In genomic region chr22:35634981-35635540, GRCh38 we compare ENCODE assay signal across 22 cellular contexts. TPM values are rescaled to one million over a fixed set of nuclear protein-coding genes. Genes with fewer than 3 reads are reported as not detected.
DNase-seq lines count a peak whose midpoint lies in the region; ATAC-seq and TF ChIP-seq lines count a peak whose summit lies in the region.
"Had no signal": no experiment of that assay in that cellular context is flagged by ENCODE, and none has a peak within 500 bp of the region (broad histone marks: within the 10 kb centered on the region; RNA-seq: fewer than 3 reads in every experiment).

No MANE protein-coding gene starts in this region.

- H3K27ac ChIP-seq in Karpas-422 (ENCODE audit: low read length) (no peak overlapping the region), esophagus squamous epithelium (no peak overlapping the region)
- H3K27ac ChIP-seq: coronary artery, pancreas had no signal

- no peaks in the 10 kb centered on the region for H3K79me2 ChIP-seq in Karpas-422 (ENCODE audit: low read length)

- intact Hi-C loops in sciatic nerve (cut with DNase I) (no loop called here), esophagus squamous epithelium (cut with DNase I) (no loop called here)

- no peak overlapping the region for H3K4me3 Mint-ChIP-seq in activated naive CD4-positive, alpha-beta T cell treated with anti-CD3 and anti-CD28 coated beads, Interleukin-2, amount 50 U/mL, for 24 hours
- H3K4me3 Mint-ChIP-seq in activated T-cell treated with anti-CD3 and anti-CD28 coated beads, Interleukin-2, amount 50 U/mL, for 24 hours = no peak overlapping the region
- H3K4me3 Mint-ChIP-seq: activated naive CD4-positive, alpha-beta T cell treated with anti-CD3 and anti-CD28 coated beads, Interleukin-2, amount 10 ng/mL, durations not matched to agents 7 days and 5 days; CD4-positive, alpha-beta T cell; naive thymus-derived CD4-positive, alpha-beta T cell had no signal

- H3K9me3 ChIP-seq in Karpas-422 (ENCODE audit: low read length) = no peaks in the 10 kb centered on the region
- H3K9me3 ChIP-seq in esophagus squamous epithelium = no peaks in the 10 kb centered on the region
- H3K9me3 ChIP-seq: pancreas had no signal

- H4K20me1 ChIP-seq in Karpas-422 (ENCODE audit: insufficient read depth, low read depth, low read length) = no peaks in the 10 kb centered on the region

- peak overlapping the region; percentile 71 for H3K27ac Mint-ChIP-seq in activated naive CD4-positive, alpha-beta T cell treated with anti-CD3 and anti-CD28 coated beads, Interleukin-2, amount 50 U/mL, for 24 hours
- no peak overlapping the region for H3K27ac Mint-ChIP-seq in activated T-cell treated with anti-CD3 and anti-CD28 coated beads, Interleukin-2, amount 50 U/mL, for 24 hours
- H3K27ac Mint-ChIP-seq: activated naive CD4-positive, alpha-beta T cell treated with anti-CD3 and anti-CD28 coated beads, Interleukin-2, amount 10 ng/mL, durations not matched to agents 7 days and 5 days; CD4-positive, alpha-beta T cell had no signal

- H3K4me2 ChIP-seq in Karpas-422 (ENCODE audit: low read depth, low read length, poor library complexity, severe bottlenecking) = no peak overlapping the region

- H2AFZ ChIP-seq in Karpas-422 (ENCODE audit: low read length) = no peak overlapping the region

- H3K4me1 ChIP-seq in Karpas-422 (ENCODE audit: low read length) (peaks cover 7% of the 10 kb centered on the region), esophagus squamous epithelium (peaks cover 11 to 31% (median 16%) of the 10 kb centered on the region in 3 donors)
- H3K4me1 ChIP-seq: pancreas had no signal

- ATAC-seq in sciatic nerve = no peak
- ATAC-seq: naive thymus-derived CD4-positive, alpha-beta T cell; pancreas had no signal

- no peaks in the 10 kb centered on the region for H3K27me3 Mint-ChIP-seq in activated naive CD4-positive, alpha-beta T cell treated with anti-CD3 and anti-CD28 coated beads, Interleukin-2, amount 50 U/mL, for 24 hours
- no peaks in the 10 kb centered on the region for H3K27me3 Mint-ChIP-seq in activated T-cell treated with anti-CD3 and anti-CD28 coated beads, Interleukin-2, amount 50 U/mL, for 24 hours
- H3K27me3 Mint-ChIP-seq: CD4-positive, alpha-beta T cell had no signal

- no peak for DNase-seq in activated naive CD4-positive, alpha-beta T cell (lab: John Stamatoyannopoulos, UW)
- DNase-seq in Karpas-422 (peak; percentile 54), SK-N-DZ (ENCODE audit: low spot score) (peak; percentile 46), sciatic nerve (ENCODE audit: low spot score) (peak; percentile 0), AG20443 (ENCODE audit: low spot score) (no peak), esophagus squamous epithelium (lab: John Stamatoyannopoulos, UW) (no peak)
- no peak for DNase-seq in activated T-cell treated with anti-CD3 and anti-CD28 coated beads, Interleukin-2, amount 50 U/mL, for 24 hours
- DNase-seq: activated CD4-positive, alpha-beta T cell treated with anti-CD3 and anti-CD28 coated beads for 1 hour; activated naive CD4-positive, alpha-beta T cell treated with anti-CD3 and anti-CD28 coated beads, Interleukin-2, amount 10 ng/mL, durations not matched to agents 7 days and 5 days; CD4-positive, alpha-beta T cell; EL; kidney glomerular epithelial cell; mesenchymal stem cell; naive thymus-derived CD4-positive, alpha-beta T cell; NCI-H1417; NCI-H226; SIG-M5; stimulated activated CD4-positive, alpha-beta T cell treated with anti-CD3 and anti-CD28 coated beads, Interleukin-2, amount 100 ng/mL, for 48 hours had no signal

- peaks cover 20% of the 10 kb centered on the region for H3K4me1 Mint-ChIP-seq in activated naive CD4-positive, alpha-beta T cell treated with anti-CD3 and anti-CD28 coated beads, Interleukin-2, amount 50 U/mL, for 24 hours
- H3K4me1 Mint-ChIP-seq in activated T-cell treated with anti-CD3 and anti-CD28 coated beads, Interleukin-2, amount 50 U/mL, for 24 hours (ENCODE audit: low read depth) = peaks cover 19% of the 10 kb centered on the region

- no peak for TF ChIP-seq CTCF in esophagus squamous epithelium (IDR thresholded peaks at IDR 0.05)

- no peaks in the 10 kb centered on the region for H3K36me3 Mint-ChIP-seq in activated naive CD4-positive, alpha-beta T cell treated with anti-CD3 and anti-CD28 coated beads, Interleukin-2, amount 50 U/mL, for 24 hours
- no peaks in the 10 kb centered on the region for H3K36me3 Mint-ChIP-seq in activated T-cell treated with anti-CD3 and anti-CD28 coated beads, Interleukin-2, amount 50 U/mL, for 24 hours (ENCODE audit: low read depth)
- H3K36me3 Mint-ChIP-seq: activated naive CD4-positive, alpha-beta T cell treated with anti-CD3 and anti-CD28 coated beads, Interleukin-2, amount 10 ng/mL, durations not matched to agents 7 days and 5 days; naive thymus-derived CD4-positive, alpha-beta T cell had no signal

- TF ChIP-seq POLR2A in esophagus squamous epithelium (IDR thresholded peaks at IDR 0.05) = no peak

- no peak overlapping the region for H3K9ac ChIP-seq in Karpas-422 (ENCODE audit: low read length)

- H3K27me3 ChIP-seq in Karpas-422 (ENCODE audit: low read length) = no peaks in the 10 kb centered on the region
- H3K27me3 ChIP-seq in esophagus squamous epithelium = no peaks in the 10 kb centered on the region
- H3K27me3 ChIP-seq: pancreas had no signal

- H3K4me3 ChIP-seq in Karpas-422 (ENCODE audit: low read length) (no peak overlapping the region), esophagus squamous epithelium (no peak overlapping the region)
- H3K4me3 ChIP-seq: coronary artery, pancreas had no signal

- WGBS in esophagus squamous epithelium, 2 donors = 52 to 69% methylated on average over 2 of the region's 2 CpGs

- H3K9me2 ChIP-seq in Karpas-422 (replicated peaks; ENCODE audit: insufficient read depth, low read length) = no peaks in the 10 kb centered on the region

- H3K36me3 ChIP-seq in Karpas-422 (ENCODE audit: insufficient read depth, low read length) = no peaks in the 10 kb centered on the region
- no peaks in the 10 kb centered on the region for H3K36me3 ChIP-seq in esophagus squamous epithelium
- H3K36me3 ChIP-seq: pancreas had no signal

- H3K9me3 Mint-ChIP-seq in activated naive CD4-positive, alpha-beta T cell treated with anti-CD3 and anti-CD28 coated beads, Interleukin-2, amount 50 U/mL, for 24 hours = no peaks in the 10 kb centered on the region
- H3K9me3 Mint-ChIP-seq in activated T-cell treated with anti-CD3 and anti-CD28 coated beads, Interleukin-2, amount 50 U/mL, for 24 hours = no peaks in the 10 kb centered on the region
- H3K9me3 Mint-ChIP-seq: CD4-positive, alpha-beta T cell had no signal

RNA-seq across cellular contexts. Expression of gene APOL6, which starts 13.2 kb away (rescaled TPM):
- total RNA-seq in Karpas-422 (2014; rRNA removed; shearing (Covaris generic); ENCODE audit: low replicate concordance) = 0.11 and 0.37 TPM in 2 replicates
- polyA plus RNA-seq in SK-N-DZ (2014; cell fraction: cytosol; rRNA removed) = 0.03 and 0.14 TPM in 2 replicates
- polyA plus RNA-seq in SK-N-DZ (2014; cell fraction: nucleus; rRNA removed) = not detected in 2 replicates
- total RNA-seq in sciatic nerve (16.4 TPM), esophagus squamous epithelium (10 to 100 TPM in 2 of 4 donors, 1 to 10 TPM in 2; 7.8 to 22.3 (median 9.5) TPM)

RNA-seq across cellular contexts. Expression of gene MB, which starts 17.9 kb away (rescaled TPM):
- total RNA-seq in Karpas-422 (2014; rRNA removed; shearing (Covaris generic); ENCODE audit: low replicate concordance) = not detected in 2 replicates
- 0.34 TPM in 1 of 2 replicates, not detected in the other for polyA plus RNA-seq in SK-N-DZ (2014; cell fraction: cytosol; rRNA removed)
- not detected in 2 replicates for polyA plus RNA-seq in SK-N-DZ (2014; cell fraction: nucleus; rRNA removed)
- total RNA-seq in sciatic nerve = not detected
- total RNA-seq in esophagus squamous epithelium = 10 to 100 TPM in 1 of 4 donors, 1 to 10 TPM in 1, under 1 TPM in 1, not detected in 1; 0.44 to 11.8 (median 5.4) TPM
- total RNA-seq: CD4-positive, alpha-beta T cell; fibroblast of villous mesenchyme had no signal
- polyA plus RNA-seq: naive thymus-derived CD4-positive, alpha-beta T cell had no signal

Comparison
In these comparisons a context has a peak if more than half of its experiments do, and no peak if none do; other contexts are left out.
1. DNase-seq: peak in Karpas-422 (single experiment), SK-N-DZ (single experiment) and sciatic nerve (single experiment); none in activated naive CD4-positive, alpha-beta T cell (0 of 4), activated T-cell treated with anti-CD3 and anti-CD28 coated beads, Interleukin-2, amount 50 U/mL, for 24 hours (single experiment), AG20443 (single experiment) and esophagus squamous epithelium (single experiment).